27 cellular contexts compared by ENCODE assay signal in genomic region chr4:182432819-182433218, GRCh38.
DNase-seq lines count a peak whose midpoint lies in the region; ATAC-seq and TF ChIP-seq lines count a peak whose summit lies in the region.
"Had no signal": no experiment of that assay in that cellular context is flagged by ENCODE, and none has a peak within 500 bp of the region (broad histone marks: within the 10 kb centered on the region; RNA-seq: fewer than 3 reads in every experiment).

No MANE protein-coding gene starts in this region.

- H3K4me3 ChIP-seq in psoas muscle, result no peak overlapping the region
- H3K4me3 ChIP-seq: A549; BLaER1; BLaER1 treated with 17β-estradiol and CSF1 and Interleukin-3, amounts not matched to agents 10 nM and 100 nM had no signal

- no peak for DNase-seq in psoas muscle
- DNase-seq: 8988T; ACHN; AML-193; BE2C; C1 segment of cervical spinal cord; Caco-2; Calu3; CD4-positive, alpha-beta memory T cell; CD4-positive, alpha-beta T cell; CD4-positive, CD25-positive, alpha-beta regulatory T cell; CD8-positive, alpha-beta memory T cell; CD8-positive, alpha-beta T cell; COR-L47; DMS 273 treated with DMSO at 0.1 percent for 48 hours; DMS153; DMS53; DMS79; DMS79 treated with DMSO at 0.1 percent for 48 hours; DND-41; EL had no signal

- intact Hi-C loops in psoas muscle (cut with DNase I), result no loop called here

- H3K4me1 ChIP-seq in psoas muscle, result no peaks in the 10 kb centered on the region
- H3K4me1 ChIP-seq: A549; BLaER1; BLaER1 treated with 17β-estradiol and CSF1 and Interleukin-3, amounts not matched to agents 10 nM and 100 nM; Caco-2 had no signal

- H3K27ac ChIP-seq in psoas muscle, result no peak overlapping the region
- H3K27ac ChIP-seq: 22Rv1; A549; BLaER1; BLaER1 treated with 17β-estradiol and CSF1 and Interleukin-3, amounts not matched to agents 10 nM and 100 nM; C4-2B had no signal

- H3K36me3 ChIP-seq in psoas muscle (ENCODE audit: insufficient read depth in 1 of 2, low read depth in 1 of 2), result no peaks in the 10 kb centered on the region
- H3K36me3 ChIP-seq: BE2C; BLaER1; BLaER1 treated with 17β-estradiol and CSF1 and Interleukin-3, amounts not matched to agents 10 nM and 100 nM had no signal

- ATAC-seq in psoas muscle (peak; percentile 32 to 95 (median 68)), GM21515 (IDR thresholded peaks at IDR 0.05; ENCODE audit: unreplicated experiment) (no peak)
- ATAC-seq: A549; CD8-positive, alpha-beta T cell had no signal

- TF ChIP-seq CTCF in psoas muscle (IDR thresholded peaks at IDR 0.05), result no peak

- 54 to 69% (median 68%) methylated on average over 1 of the region's 1 CpG for WGBS in psoas muscle, 3 donors

- H3K27me3 ChIP-seq in psoas muscle (ENCODE audit: insufficient read depth in 3 of 3, low read length in 2 of 3), result no peaks in the 10 kb centered on the region
- H3K27me3 ChIP-seq: BE2C; BLaER1; BLaER1 treated with 17β-estradiol and CSF1 and Interleukin-3, amounts not matched to agents 10 nM and 100 nM had no signal

- no peaks in the 10 kb centered on the region for H3K9me3 ChIP-seq in psoas muscle
- H3K9me3 ChIP-seq: A549; BE2C; BLaER1; BLaER1 treated with 17β-estradiol and CSF1 and Interleukin-3, amounts not matched to agents 10 nM and 100 nM; Caco-2 had no signal
